ENCODE assay signal across 9 cellular contexts in genomic region chr20:49508435-49509199, GRCh38.
DNase-seq lines count a peak whose midpoint lies in the region; ATAC-seq and TF ChIP-seq lines count a peak whose summit lies in the region.
"Had no signal": no experiment of that assay in that cellular context is flagged by ENCODE, and none has a peak within 500 bp of the region (broad histone marks: within the 10 kb centered on the region; RNA-seq: fewer than 3 reads in every experiment).

No MANE protein-coding gene starts in this region.

- no peaks in the 10 kb centered on the region for H3K79me2 ChIP-seq in SU-DHL-6 (ENCODE audit: insufficient read depth, low read length)

- H3K9me2 ChIP-seq in SU-DHL-6 (replicated peaks; ENCODE audit: insufficient read depth, low read length), result no peaks in the 10 kb centered on the region

- peak; percentile 53 for DNase-seq in 8988T
- peak; percentile 10 for DNase-seq in GM04503 (ENCODE audit: low read depth)
- DNase-seq in NCI-H1694 treated with DMSO at 0.1 percent for 48 hours (lab: John Stamatoyannopoulos, UW), result peak; percentile 80
- peak; percentile 64 for DNase-seq in fibroblast of pulmonary artery (ENCODE audit: low read depth)
- DNase-seq in putamen (ENCODE audit: low spot score), result peak; percentile 49
- DNase-seq: activated naive CD8-positive, alpha-beta T cell treated with anti-CD3 and anti-CD28 coated beads, Interleukin-2, amount 10 ng/mL, durations not matched to agents 7 days and 5 days had no signal

- H2AFZ ChIP-seq in SU-DHL-6 (ENCODE audit: low read depth, low read length, severe bottlenecking), result no peak overlapping the region

- no peaks in the 10 kb centered on the region for H3K9me3 ChIP-seq in SU-DHL-6 (ENCODE audit: insufficient read depth, low read length)

- H3K4me3 ChIP-seq in SU-DHL-6 (ENCODE audit: insufficient read depth, low read length, poor library complexity, severe bottlenecking) (no peak overlapping the region), fibroblast of pulmonary artery (replicated peaks; ENCODE audit: low read depth, low read length) (no peak overlapping the region)

- H3K27ac ChIP-seq in SU-DHL-6 (ENCODE audit: low read depth, low read length), result no peak overlapping the region

- no peaks in the 10 kb centered on the region for H3K27me3 ChIP-seq in SU-DHL-6 (ENCODE audit: low read length)

- H3K4me2 ChIP-seq in SU-DHL-6 (ENCODE audit: low read depth, low read length, poor library complexity, severe bottlenecking), result no peak overlapping the region

- H3F3A ChIP-seq in SU-DHL-6 (ENCODE audit: insufficient read depth), result no peaks in the 10 kb centered on the region

- no peaks in the 10 kb centered on the region for H3K36me3 ChIP-seq in SU-DHL-6 (ENCODE audit: low read length)

- H4K20me1 ChIP-seq in SU-DHL-6 (ENCODE audit: low read depth, low read length), result no peaks in the 10 kb centered on the region

- peak; percentile 47 for TF ChIP-seq CTCF in SU-DHL-6 (IDR thresholded peaks at IDR 0.05; ENCODE audit: insufficient read depth, low read length, poor library complexity, severe bottlenecking)
- peak; percentile 59 for TF ChIP-seq CTCF in fibroblast of pulmonary artery (IDR thresholded peaks at IDR 0.05; ENCODE audit: low read length, missing control alignments)

- H3K9ac ChIP-seq in SU-DHL-6 (ENCODE audit: low read length), result no peak overlapping the region

- ATAC-seq in HG02571 (IDR thresholded peaks at IDR 0.05; ENCODE audit: unreplicated experiment) (no peak), HG02759 (IDR thresholded peaks at IDR 0.05; ENCODE audit: unreplicated experiment) (no peak)

Comparison
In these comparisons a context has a peak if more than half of its experiments do, and no peak if none do; other contexts are left out.
1. DNase-seq: peak in every context shown above with its lines; median percentile 80 in NCI-H1694 treated with DMSO at 0.1 percent for 48 hours; 64 in fibroblast of pulmonary artery; 53 in 8988T; 49 in putamen; 10 in GM04503.